Comparison of ENCODE assay signal across 18 cellular contexts in genomic region chr1:20198918-20199317, GRCh38. TPM values are rescaled to one million over a fixed set of nuclear protein-coding genes. Genes with fewer than 3 reads are reported as not detected.
DNase-seq lines count a peak whose midpoint lies in the region; ATAC-seq, FAIRE-seq and TF ChIP-seq lines count a peak whose summit lies in the region.
"Had no signal": no experiment of that assay in that cellular context is flagged by ENCODE, and none has a peak within 500 bp of the region (broad histone marks: within the 10 kb centered on the region; RNA-seq: fewer than 3 reads in every experiment).

No MANE protein-coding gene starts in this region.

- H3K9ac ChIP-seq in K562 (ENCODE audit: insufficient read depth in 1 of 2, low read depth in 2 of 2, low read length in 2 of 2), result no peak overlapping the region

- H3K9me3 ChIP-seq in PC-9 (ENCODE audit: insufficient read depth, low read depth) (no peaks in the 10 kb centered on the region), K562 (replicated peaks; ENCODE audit: control insufficient read depth, insufficient read depth, low read depth, low read length) (no peaks in the 10 kb centered on the region)
- H3K9me3 ChIP-seq: A549, BE2C had no signal

- TF ChIP-seq EP300 in K562 (IDR thresholded peaks at IDR 0.05; ENCODE audit: low read length), result peak; percentile 97

- H4K20me1 ChIP-seq in PC-9 (ENCODE audit: insufficient read depth) (no peaks in the 10 kb centered on the region), K562 (replicated peaks; ENCODE audit: control insufficient read depth, insufficient read depth, low read length) (no peaks in the 10 kb centered on the region)

- H3F3A ChIP-seq in PC-9 (ENCODE audit: insufficient read depth, low read depth), result peaks cover 10% of the 10 kb centered on the region; the same call in 1 of the 2 replicates

- POLR2A ChIA-PET in PC-9 (lab: Charles Lee; ENCODE audit: unreplicated experiment) (no interaction called here), K562 (lab: Yijun Ruan, JAX) (interaction anchor here (1.0 to 1.2 kb wide), 2 partner anchors 19 to 274 kb away, joined by 3 to 4 read pairs; no protein-coding TSS in a partner anchor)

- ATAC-seq in K562, result peak; percentile 71
- ATAC-seq: A549, GM12878, HCT116 had no signal

- no TSS peak for BruUV-seq in PC-9 (replicated peaks; lab: Mats Ljungman, UMichigan)
- BruUV-seq in K562 (replicated peaks; lab: Mats Ljungman, UMichigan), result no TSS peak

- peak; percentile 93 for FAIRE-seq in K562 (lab: Jason Lieb, UNC)
- FAIRE-seq: A549, GM12878, GM18507, H54 had no signal

- H3K27me3 ChIP-seq in PC-9 (ENCODE audit: insufficient read depth, low read depth), result no peaks in the 10 kb centered on the region
- no peaks in the 10 kb centered on the region for H3K27me3 ChIP-seq in K562 (ENCODE audit: control insufficient read depth in 2 of 2, insufficient read depth in 2 of 2, low read length in 2 of 2)
- H3K27me3 ChIP-seq: BE2C had no signal

- no peaks in the 10 kb centered on the region for H3K9me2 ChIP-seq in PC-9 (ENCODE audit: insufficient read depth)

- H3K27ac ChIP-seq in PC-9 (peak overlapping the region; percentile 26; the same call in 1 of the 2 replicates), K562 (ENCODE audit: extremely low read depth, low read depth, low read length) (peak overlapping the region; percentile 16; the same call in 2 of the 3 replicates)
- H3K27ac ChIP-seq: A549, C4-2B, HL-60 had no signal

- in situ Hi-C loops in K562 (cut with MboI), result no loop called here

- WGBS in K562 (ENCODE audit: insufficient coverage, low coverage, missing lambda C conversion rate), result 2% methylated on average over 7 of the region's 7 CpGs

- H3K4me3 ChIP-seq in PC-9 (no peak overlapping the region), K562 (no peak overlapping the region)
- H3K4me3 ChIP-seq: A549, GM12878 had no signal

- H3K4me1 ChIP-seq in PC-9 (replicated peaks; ENCODE audit: insufficient read depth) (peaks cover 23% of the 10 kb centered on the region), K562 (replicated peaks in 1 of 2; ENCODE audit: control insufficient read depth in 2 of 2, insufficient read depth in 2 of 2, low read length in 2 of 2) (peaks cover 19 to 37% of the 10 kb centered on the region in 2 experiments)
- H3K4me1 ChIP-seq: BE2C had no signal

- no peak overlapping the region for H2AFZ ChIP-seq in PC-9
- H2AFZ ChIP-seq in K562 (ENCODE audit: low read depth, low read length), result peak overlapping the region; percentile 9; the same call in 1 of the 2 replicates

- no peaks in the 10 kb centered on the region for H3K36me3 ChIP-seq in PC-9 (ENCODE audit: low read depth)
- H3K36me3 ChIP-seq in K562 (ENCODE audit: control insufficient read depth, insufficient read depth, low read length), result no peaks in the 10 kb centered on the region
- H3K36me3 ChIP-seq: BE2C had no signal

- H3K79me2 ChIP-seq in PC-9 (ENCODE audit: low read depth) (no peaks in the 10 kb centered on the region), K562 (ENCODE audit: control insufficient read depth, insufficient read depth, low read length) (no peaks in the 10 kb centered on the region)

- no peaks in the 10 kb centered on the region for H3K9me1 ChIP-seq in K562 (ENCODE audit: control insufficient read depth, insufficient read depth, low read length)

- TF ChIP-seq CTCF in PC-9 (conservative IDR thresholded peaks at IDR 0.05), result no peak
- 0 out of 6 replicates have a peak, but pooled peaks of 1 of the 3 experiments have one; percentile 3 for TF ChIP-seq CTCF in K562 (IDR thresholded peaks at IDR 0.05 in 2 of 3, conservative IDR thresholded peaks at IDR 0.05 in 1 of 3; ENCODE audit: insufficient read depth in 2 of 3, low read depth in 1 of 3, low read length in 3 of 3)

- TF ChIP-seq POLR2A in K562 (conservative IDR thresholded peaks at IDR 0.05), result no peak

- intact Hi-C loops in PC-9 (cut with micrococcal nuclease; ENCODE audit: unreplicated experiment) (loop anchor here (5.0 kb wide), 1 partner anchor 97 kb away; no protein-coding TSS in a partner anchor), K562 (cut with micrococcal nuclease) (loop anchor here (5.0 kb wide), 1 partner anchor 37 kb away; no protein-coding TSS in a partner anchor)

- TF ChIP-seq RAD21 in K562 (CRISPR knock-in tag; conservative IDR thresholded peaks at IDR 0.05 in 1 of 2, IDR thresholded peaks at IDR 0.05 in 1 of 2), result no peak

- DNase-seq in OCI-M1 (lab: John Stamatoyannopoulos, UW), result peak; percentile 89
- DNase-seq in PC-9, result no peak
- peak; percentile 21 to 84 (median 60) for DNase-seq in K562 (ENCODE audit: extremely low read depth in 1 of 4, low spot score in 3 of 4)
- no peak for DNase-seq in glomerular visceral epithelial cell (ENCODE audit: extremely low spot score)
- DNase-seq in NCI-H510A treated with DMSO at 0.1 percent for 48 hours (lab: John Stamatoyannopoulos, UW), result no peak
- no peak for DNase-seq in hypothalamus (lab: John Stamatoyannopoulos, UW)
- DNase-seq: BE2C; CD4-positive, alpha-beta memory T cell; DMS79 had no signal

- CTCF ChIA-PET in PC-9 (lab: Charles Lee), result interaction anchor here (0.6 kb wide), 1 partner anchor 14 kb away, joined by 18 read pairs; no protein-coding TSS in a partner anchor
- CTCF ChIA-PET in K562 (lab: Yijun Ruan, JAX; ENCODE audit: low intra/inter-chr PET ratio), result no interaction called here

- 0 out of 2 replicates have a peak overlapping the region, but pooled peaks have one; percentile 20 for H3K4me2 ChIP-seq in PC-9
- peak overlapping the region; percentile 74 for H3K4me2 ChIP-seq in K562 (ENCODE audit: insufficient read depth, low read length)
- H3K4me2 ChIP-seq: A549 had no signal

RNA-seq across cellular contexts. Expression of gene PLA2G2C, which starts 12.6 kb away (rescaled TPM):
- total RNA-seq in PC-9 (2021), result 0.48 and 0.55 TPM in 2 replicates
- total RNA-seq in K562 (2011; cell fraction: chromatin; rRNA removed; ENCODE audit: low replicate concordance), result 0.70 and 0.72 TPM in 2 replicates
- total RNA-seq in K562 (2011; cell fraction: nucleolus; rRNA removed), result 0.50 and 0.53 TPM in 2 replicates
- total RNA-seq in K562 (2011; cell fraction: nucleoplasm; rRNA removed), result 0.95 and 1.5 TPM in 2 replicates
- 0.08 and 0.18 TPM in 2 replicates for total RNA-seq in K562 (2014; rRNA removed)
- 0.06 and 0.15 TPM in 2 replicates for total RNA-seq in K562 (2014; rRNA removed; fragmentation: Illumina TruSeq; extraction: Trizol)
- 0.14 and 0.19 TPM in 2 replicates for total RNA-seq in K562 (2015; rRNA removed; fragmentation: Illumina TruSeq; extraction: Trizol)
- 0.13 and 0.29 TPM in 2 replicates for total RNA-seq in K562 (2021)
- 0.15 and 0.26 TPM in 2 replicates for polyA plus RNA-seq in K562 (2011; rRNA removed)
- polyA plus RNA-seq in K562 (2011; cell fraction: cytosol; rRNA removed), result 0.12 and 0.98 TPM in 2 replicates
- 0.18 and 0.41 TPM in 2 replicates for polyA plus RNA-seq in K562 (2011; cell fraction: nucleus; rRNA removed)
- 0.35 and 1.8 TPM in 2 replicates for polyA plus RNA-seq in K562 (2012)
- polyA plus RNA-seq in K562 (2014; fragmentation: Illumina TruSeq; extraction: Trizol), result 0.14 and 0.49 TPM in 2 replicates
- under 1 TPM; 0.21 to 0.48 TPM for polyA plus RNA-seq in K562 (2014; fragmentation: Nextera tagmentation; extraction: Ambion mirVana)
- 0.21 and 0.32 TPM in 2 replicates for polyA plus RNA-seq in K562 (2014; rRNA removed)
- 0.27 and 0.32 TPM in 2 replicates for polyA minus RNA-seq in K562 (2011; rRNA and poly(A)+ RNA removed)
- not detected in 2 replicates for polyA minus RNA-seq in K562 (2011; cell fraction: cytosol; rRNA and poly(A)+ RNA removed)
- 0.11 and 0.13 TPM in 2 replicates for polyA minus RNA-seq in K562 (2011; cell fraction: nucleus; rRNA and poly(A)+ RNA removed)
- total RNA-seq: CD4-positive, alpha-beta memory T cell; G401; GM12878 had no signal
- polyA plus RNA-seq: A549; AG04450; CD4-positive, alpha-beta memory T cell had no signal

RNA-seq across cellular contexts. Expression of gene UBXN10, which starts 13.0 kb away (rescaled TPM):
- total RNA-seq in PC-9 (2021) (9.4 and 11.9 TPM in 2 replicates), K562 (2014; rRNA removed) (11.3 and 12.4 TPM in 2 replicates), K562 (2014; rRNA removed; fragmentation: Illumina TruSeq; extraction: Trizol) (15.8 and 18.7 TPM in 2 replicates), K562 (2015; rRNA removed; fragmentation: Illumina TruSeq; extraction: Trizol) (12.5 and 13.7 TPM in 2 replicates), K562 (2021) (13.1 and 16.2 TPM in 2 replicates)
- total RNA-seq in K562 (2011; cell fraction: chromatin; rRNA removed; ENCODE audit: low replicate concordance), result 10.5 and 11.6 TPM in 2 replicates
- 7.2 and 9.2 TPM in 2 replicates for total RNA-seq in K562 (2011; cell fraction: nucleolus; rRNA removed)
- 8.0 and 8.2 TPM in 2 replicates for total RNA-seq in K562 (2011; cell fraction: nucleoplasm; rRNA removed)
- polyA plus RNA-seq in K562 (2011; rRNA removed) (4.8 and 10.7 TPM in 2 replicates), K562 (2014; fragmentation: Illumina TruSeq; extraction: Trizol) (17.7 and 18.7 TPM in 2 replicates), K562 (2014; fragmentation: Nextera tagmentation; extraction: Ambion mirVana) (10 to 100 TPM; 12.3 to 13.6 TPM), K562 (2014; rRNA removed) (10.8 and 11.9 TPM in 2 replicates)
- 4.4 and 8.8 TPM in 2 replicates for polyA plus RNA-seq in K562 (2011; cell fraction: cytosol; rRNA removed)
- 5.2 and 10.7 TPM in 2 replicates for polyA plus RNA-seq in K562 (2011; cell fraction: nucleus; rRNA removed)
- 16.6 and 26.2 TPM in 2 replicates for polyA plus RNA-seq in K562 (2012)
- 7.4 and 13.2 TPM in 2 replicates for polyA minus RNA-seq in K562 (2011; rRNA and poly(A)+ RNA removed)
- 1.0 and 4.5 TPM in 2 replicates for polyA minus RNA-seq in K562 (2011; cell fraction: cytosol; rRNA and poly(A)+ RNA removed)
- polyA minus RNA-seq in K562 (2011; cell fraction: nucleus; rRNA and poly(A)+ RNA removed), result 7.7 and 9.2 TPM in 2 replicates
- total RNA-seq: GM12878 had no signal
- polyA plus RNA-seq: A549, AG04450 had no signal

RNA-seq across cellular contexts. Expression of gene PLA2G2F, which starts 59.8 kb away (rescaled TPM):
- 0.20 TPM in 1 of 2 replicates, not detected in the other for total RNA-seq in PC-9 (2021)
- total RNA-seq in K562 (2011; cell fraction: chromatin; rRNA removed; ENCODE audit: low replicate concordance), result not detected in 2 replicates
- not detected in 2 replicates for total RNA-seq in K562 (2011; cell fraction: nucleolus; rRNA removed)
- total RNA-seq in K562 (2011; cell fraction: nucleoplasm; rRNA removed), result not detected in 2 replicates
- not detected in 2 replicates for total RNA-seq in K562 (2014; rRNA removed)
- total RNA-seq in K562 (2014; rRNA removed; fragmentation: Illumina TruSeq; extraction: Trizol), result not detected in 2 replicates
- total RNA-seq in K562 (2015; rRNA removed; fragmentation: Illumina TruSeq; extraction: Trizol), result not detected in 2 replicates
- total RNA-seq in K562 (2021), result not detected in 2 replicates
- polyA plus RNA-seq in K562 (2011; rRNA removed), result not detected in 2 replicates
- polyA plus RNA-seq in K562 (2011; cell fraction: cytosol; rRNA removed), result not detected in 2 replicates
- polyA plus RNA-seq in K562 (2011; cell fraction: nucleus; rRNA removed), result not detected in 2 replicates
- 0.08 TPM in 1 of 2 replicates, not detected in the other for polyA plus RNA-seq in K562 (2012)
- polyA plus RNA-seq in K562 (2014; fragmentation: Illumina TruSeq; extraction: Trizol), result not detected in 2 replicates
- not detected for polyA plus RNA-seq in K562 (2014; fragmentation: Nextera tagmentation; extraction: Ambion mirVana)
- polyA plus RNA-seq in K562 (2014; rRNA removed), result not detected in 2 replicates
- not detected in 2 replicates for polyA minus RNA-seq in K562 (2011; rRNA and poly(A)+ RNA removed)
- not detected in 2 replicates for polyA minus RNA-seq in K562 (2011; cell fraction: cytosol; rRNA and poly(A)+ RNA removed)
- polyA minus RNA-seq in K562 (2011; cell fraction: nucleus; rRNA and poly(A)+ RNA removed), result not detected in 2 replicates
- total RNA-seq: CD4-positive, alpha-beta memory T cell; G401; GM12878 had no signal
- polyA plus RNA-seq: A549; AG04450; CD4-positive, alpha-beta memory T cell had no signal

Comparison
In these comparisons a context has a peak if more than half of its experiments do, and no peak if none do; other contexts are left out.
1. DNase-seq: peak in OCI-M1 (single experiment) and K562 (4 of 4); none in PC-9 (0 of 2), glomerular visceral epithelial cell (single experiment), NCI-H510A treated with DMSO at 0.1 percent for 48 hours (single experiment) and hypothalamus (0 of 51).